ENCODE assay signal across 28 cellular contexts in the genomic region with DNA sequence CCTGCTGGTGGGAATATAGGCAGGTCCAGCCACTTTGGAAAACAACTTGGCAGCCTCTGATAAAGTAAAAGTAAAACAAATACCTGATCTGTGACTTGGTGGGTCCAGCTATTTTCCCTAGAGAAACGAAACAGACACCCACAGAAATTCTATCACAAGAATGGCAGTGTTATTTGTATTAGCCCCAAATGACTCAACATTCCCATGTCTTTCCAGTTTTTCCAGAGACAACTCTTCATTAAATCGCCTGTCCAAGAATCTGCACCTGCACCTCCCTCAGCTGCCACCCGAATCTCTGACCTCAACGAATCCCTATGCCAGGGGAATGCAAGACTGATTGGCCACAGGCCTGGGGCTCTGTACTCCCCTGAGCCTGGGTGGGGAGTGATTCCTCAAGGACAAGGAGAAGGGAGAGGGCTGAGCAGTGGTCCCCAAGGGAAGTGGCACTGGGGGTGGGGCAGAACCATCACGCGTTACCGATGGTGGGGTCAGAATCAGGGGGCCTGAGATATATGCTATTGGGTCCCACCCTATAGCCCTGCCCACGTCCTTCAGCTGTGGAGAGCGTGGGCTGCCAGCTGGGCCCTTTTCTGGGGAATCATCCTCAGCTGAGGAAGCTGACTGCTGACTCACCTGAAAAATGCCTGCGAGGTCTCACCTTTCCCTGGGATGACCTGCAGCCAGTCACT.
A peak's percentile ranks its signal among the peaks of the same experiment; 100 is the strongest.
DNase-seq lines count a peak whose midpoint lies in the region; TF ChIP-seq lines count a peak whose summit lies in the region.
"Had no signal": no experiment of that assay in that cellular context is flagged by ENCODE, and none has a peak within 500 bp of the region (broad histone marks: within the 10 kb centered on the region; RNA-seq: fewer than 3 reads in every experiment).

No MANE protein-coding gene starts in this region.

- H3K36me3 ChIP-seq in colonic mucosa, result no peaks in the 10 kb centered on the region
- H3K36me3 ChIP-seq in neuronal stem cell (replicated peaks in 1 of 2; ENCODE audit: control insufficient read depth in 2 of 2, insufficient read depth in 2 of 2, low read length in 2 of 2), result no peaks in the 10 kb centered on the region
- H3K36me3 ChIP-seq in sigmoid colon, result no peaks in the 10 kb centered on the region
- H3K36me3 ChIP-seq: adrenal gland, gastroesophageal sphincter, left ventricle myocardium inferior had no signal

- no peak overlapping the region for H2BK12ac ChIP-seq in neuronal stem cell (ENCODE audit: low read length)

- H3K27ac ChIP-seq in RWPE1 (no peak overlapping the region), colonic mucosa (no peak overlapping the region), neuronal stem cell (replicated peaks; ENCODE audit: low read length) (no peak overlapping the region), sigmoid colon (no peak overlapping the region)
- H3K27ac ChIP-seq: adrenal gland, gastroesophageal sphincter, left ventricle myocardium inferior had no signal

- no peak overlapping the region for H3K4ac ChIP-seq in neuronal stem cell (ENCODE audit: low read length)

- TF ChIP-seq EP300 in sigmoid colon (IDR thresholded peaks at IDR 0.05), result no peak

- no peaks in the 10 kb centered on the region for H3K79me1 ChIP-seq in neuronal stem cell (ENCODE audit: low read depth, low read length)

- H3K9ac ChIP-seq in colonic mucosa (ENCODE audit: low read depth in 2 of 2, low read length in 2 of 2) (no peak overlapping the region), neuronal stem cell (ENCODE audit: low read depth, low read length, poor library complexity) (no peak overlapping the region)

- H3K18ac ChIP-seq in neuronal stem cell (ENCODE audit: low read length), result peak overlapping the region; percentile 11

- TF ChIP-seq POLR2A in sigmoid colon (IDR thresholded peaks at IDR 0.05), result no peak

- H2AK5ac ChIP-seq in neuronal stem cell (ENCODE audit: low read depth, low read length), result no peak overlapping the region

- no peak overlapping the region for H3K4me2 ChIP-seq in neuronal stem cell (ENCODE audit: insufficient read depth, low read length, poor library complexity, severe bottlenecking)

- intact Hi-C loops in colonic mucosa (cut with DNase I) (no loop called here), sigmoid colon (cut with DNase I) (no loop called here)

- H3K4me3 ChIP-seq in colonic mucosa (no peak overlapping the region), neuronal stem cell (ENCODE audit: low read length in 2 of 2) (no peak overlapping the region), sigmoid colon (no peak overlapping the region)
- H3K4me3 ChIP-seq: adrenal gland, gastroesophageal sphincter, left ventricle myocardium inferior had no signal

- no peak overlapping the region for H2AFZ ChIP-seq in neuronal stem cell (ENCODE audit: low read length)

- no peak overlapping the region for H2BK15ac ChIP-seq in neuronal stem cell (ENCODE audit: low read length)

- no peak overlapping the region for H2BK120ac ChIP-seq in neuronal stem cell (ENCODE audit: low read depth, low read length)

- CTCF ChIA-PET in HEK293T (lab: Yijun Ruan, JAX), result no interaction called here
- CTCF ChIA-PET in RWPE1 (lab: Yijun Ruan, JAX), result no interaction called here

- H3K9me3 ChIP-seq in colonic mucosa (no peaks in the 10 kb centered on the region), neuronal stem cell (replicated peaks in 1 of 2; ENCODE audit: control insufficient read depth in 2 of 2, insufficient read depth in 1 of 2, low read depth in 1 of 2, low read length in 2 of 2) (no peaks in the 10 kb centered on the region), sigmoid colon (no peaks in the 10 kb centered on the region)
- H3K9me3 ChIP-seq: adrenal gland, gastroesophageal sphincter, left ventricle myocardium inferior had no signal

- WGBS in neuronal stem cell (ENCODE audit: extremely low coverage in 2 of 2, insufficient read length in 2 of 2, insufficient replicate concordance in 1 of 2), 2 donors, result no CpG with 5 or more reads among the region's 10 CpGs
- 51 to 67% methylated on average over 10 of the region's 10 CpGs for WGBS in sigmoid colon, 2 donors

- H3K27me3 ChIP-seq in colonic mucosa (no peaks in the 10 kb centered on the region), neuronal stem cell (ENCODE audit: control insufficient read depth in 3 of 3, insufficient read depth in 3 of 3, low read depth in 1 of 3, low read length in 3 of 3) (no peaks in the 10 kb centered on the region), sigmoid colon (peaks cover 0 to 22% (median 3%) of the 10 kb centered on the region in 3 donors)
- H3K27me3 ChIP-seq: adrenal gland had no signal

- H3K23ac ChIP-seq in neuronal stem cell (ENCODE audit: low read depth, low read length, poor library complexity), result no peak overlapping the region

- no peak overlapping the region for H4K91ac ChIP-seq in neuronal stem cell (ENCODE audit: low read depth, low read length, poor library complexity)

- no peak for TF ChIP-seq CTCF in RWPE1 (conservative IDR thresholded peaks at IDR 0.05; ENCODE audit: low read depth)
- TF ChIP-seq CTCF in colonic mucosa (IDR thresholded peaks at IDR 0.05), result no peak
- TF ChIP-seq CTCF in sigmoid colon (IDR thresholded peaks at IDR 0.05), result no peak

- H2BK5ac ChIP-seq in neuronal stem cell (ENCODE audit: low read length), result peak overlapping the region; percentile 5

- H3K4me1 ChIP-seq in colonic mucosa (no peaks in the 10 kb centered on the region), neuronal stem cell (ENCODE audit: control insufficient read depth in 2 of 2, insufficient read depth in 1 of 2, low read depth in 1 of 2, low read length in 2 of 2) (peaks cover 0 to 2% of the 10 kb centered on the region in 2 donors), sigmoid colon (no peaks in the 10 kb centered on the region)
- H3K4me1 ChIP-seq: adrenal gland, gastroesophageal sphincter, left ventricle myocardium inferior had no signal

- H3K14ac ChIP-seq in neuronal stem cell (ENCODE audit: low read length), result no peak overlapping the region

- DNase-seq in HEK293T (ENCODE audit: extremely low spot score) (peak; percentile 4), RWPE1 (ENCODE audit: low spot score) (peak; percentile 71), colonic mucosa (peak; percentile 7), neuronal stem cell (ENCODE audit: low spot score) (no peak), T-helper 2 cell (no peak), GM19240 (ENCODE audit: insufficient read length, low spot score) (no peak), sigmoid colon (no peak)
- DNase-seq: activated CD4-positive, alpha-beta T cell treated with anti-CD3 and anti-CD28 coated beads for 48 hours; activated naive CD4-positive, alpha-beta T cell treated with anti-CD3 and anti-CD28 coated beads for 36 hours; C1 segment of cervical spinal cord; COR-L47; GDM1; HCEC 1CT; hippocampal formation; KG1; left ventricle myocardium inferior; midbrain; MM.1S; naive thymus-derived CD8-positive, alpha-beta T cell; NCI-H1436; NCI-H345; occipital lobe; retina; stimulated activated CD4-positive, alpha-beta T cell treated with anti-CD3 and anti-CD28 coated beads, Interleukin-12 subunit alpha, Interleukin-12 subunit beta, amount 100 ng/mL, for 4 hours; stimulated activated CD4-positive, alpha-beta T cell treated with anti-CD3 and anti-CD28 coated beads, Interleukin-4, amount 100 ng/mL, for 1 hour; trophoblast cell had no signal

- POLR2A ChIA-PET in HEK293T (lab: Yijun Ruan, JAX), result no interaction called here
- POLR2A ChIA-PET in RWPE1 (lab: Yijun Ruan, JAX; ENCODE audit: low non-redundant PET), result no interaction called here

- no peak overlapping the region for H4K8ac ChIP-seq in neuronal stem cell (ENCODE audit: low read depth, low read length)

TF ChIP-seq in HEK293T, 16 proteins besides CTCF, POLR2A, EP300 and RAD21:
- TF ChIP-seq ARNT (IDR thresholded peaks at IDR 0.05) (no peak), SP1 (IDR thresholded peaks at IDR 0.05) (no peak), PKNOX1 (IDR thresholded peaks at IDR 0.05) (no peak), L3MBTL2 (conservative IDR thresholded peaks at IDR 0.05) (no peak), ZNF384 (IDR thresholded peaks at IDR 0.05) (no peak), FOXK2 (IDR thresholded peaks at IDR 0.05) (no peak), NFRKB (IDR thresholded peaks at IDR 0.05) (no peak), LEF1 (IDR thresholded peaks at IDR 0.05; ENCODE audit: borderline replicate concordance) (no peak), CTBP1 (IDR thresholded peaks at IDR 0.05; ENCODE audit: borderline replicate concordance) (no peak), FOXA1 (IDR thresholded peaks at IDR 0.05) (no peak), ELF4 (IDR thresholded peaks at IDR 0.05) (no peak), TARDBP (IDR thresholded peaks at IDR 0.05) (no peak), BHLHE40 (IDR thresholded peaks at IDR 0.05; ENCODE audit: borderline replicate concordance) (no peak), FOXM1 (IDR thresholded peaks at IDR 0.05; ENCODE audit: borderline replicate concordance) (no peak)

Comparison
In these comparisons a context has a peak if more than half of its experiments do, and no peak if none do; other contexts are left out.
1. DNase-seq: peak in HEK293T (single experiment), RWPE1 (single experiment) and colonic mucosa (single experiment); none in neuronal stem cell (single experiment), T-helper 2 cell (0 of 5), GM19240 (single experiment) and sigmoid colon (single experiment).